1 cellular context compared by ENCODE assay signal in the genomic region with DNA sequence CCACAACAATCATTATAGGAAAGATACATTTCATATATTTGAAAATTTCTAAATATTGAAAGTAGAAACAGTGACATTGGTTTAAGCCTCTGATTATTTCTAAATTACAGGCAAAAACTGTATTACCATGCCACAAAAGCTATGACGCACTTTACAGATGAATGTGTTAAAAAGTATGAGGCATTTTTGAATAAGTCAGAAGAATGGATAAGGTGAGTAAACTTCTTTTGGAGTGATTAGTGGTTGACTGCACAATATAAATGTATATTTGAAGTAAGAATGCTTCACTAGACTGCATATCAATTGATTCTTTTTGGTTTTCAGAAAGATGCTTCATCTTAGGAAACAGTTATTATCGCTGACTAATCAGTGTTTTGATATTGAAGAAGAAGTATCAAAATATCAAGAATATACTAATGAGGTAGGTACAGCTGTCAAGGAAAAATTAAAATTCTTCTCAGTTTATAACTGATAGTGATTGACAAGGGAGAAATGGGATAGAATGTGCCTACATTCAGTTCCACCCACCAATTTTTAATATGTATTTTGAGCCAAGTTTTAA.
A peak's percentile ranks its signal among the peaks of the same experiment; 100 is the strongest.
TF ChIP-seq lines count a peak whose summit lies in the region.

No MANE protein-coding gene starts in this region.

TF ChIP-seq in IMR-90, 13 proteins besides CTCF, POLR2A, EP300 and RAD21:
- TF ChIP-seq, protein P1, sequence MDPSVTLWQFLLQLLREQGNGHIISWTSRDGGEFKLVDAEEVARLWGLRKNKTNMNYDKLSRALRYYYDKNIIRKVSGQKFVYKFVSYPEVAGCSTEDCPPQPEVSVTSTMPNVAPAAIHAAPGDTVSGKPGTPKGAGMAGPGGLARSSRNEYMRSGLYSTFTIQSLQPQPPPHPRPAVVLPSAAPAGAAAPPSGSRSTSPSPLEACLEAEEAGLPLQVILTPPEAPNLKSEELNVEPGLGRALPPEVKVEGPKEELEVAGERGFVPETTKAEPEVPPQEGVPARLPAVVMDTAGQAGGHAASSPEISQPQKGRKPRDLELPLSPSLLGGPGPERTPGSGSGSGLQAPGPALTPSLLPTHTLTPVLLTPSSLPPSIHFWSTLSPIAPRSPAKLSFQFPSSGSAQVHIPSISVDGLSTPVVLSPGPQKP (IDR thresholded peaks at IDR 0.05; ENCODE audit: borderline replicate concordance, low read depth, low read length) = no peak
- TF ChIP-seq CHD1 (IDR thresholded peaks at IDR 0.05; ENCODE audit: low read depth, low read length) = no peak
- no peak for TF ChIP-seq BHLHE40 (IDR thresholded peaks at IDR 0.05; ENCODE audit: low read depth, low read length)
- TF ChIP-seq, protein P2, sequence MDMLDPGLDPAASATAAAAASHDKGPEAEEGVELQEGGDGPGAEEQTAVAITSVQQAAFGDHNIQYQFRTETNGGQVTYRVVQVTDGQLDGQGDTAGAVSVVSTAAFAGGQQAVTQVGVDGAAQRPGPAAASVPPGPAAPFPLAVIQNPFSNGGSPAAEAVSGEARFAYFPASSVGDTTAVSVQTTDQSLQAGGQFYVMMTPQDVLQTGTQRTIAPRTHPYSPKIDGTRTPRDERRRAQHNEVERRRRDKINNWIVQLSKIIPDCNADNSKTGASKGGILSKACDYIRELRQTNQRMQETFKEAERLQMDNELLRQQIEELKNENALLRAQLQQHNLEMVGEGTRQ (IDR thresholded peaks at IDR 0.05; ENCODE audit: low read depth, low read length) = no peak
- TF ChIP-seq MXI1 (IDR thresholded peaks at IDR 0.05; ENCODE audit: borderline replicate concordance, low read depth, low read length) = no peak
- peak; percentile 62 for TF ChIP-seq MAFK (IDR thresholded peaks at IDR 0.05; ENCODE audit: low read depth, low read length)
- TF ChIP-seq RCOR1 (IDR thresholded peaks at IDR 0.05; ENCODE audit: insufficient replicate concordance, low read length) = no peak
- TF ChIP-seq SMC3 (IDR thresholded peaks at IDR 0.05; ENCODE audit: low read depth, low read length) = no peak
